Comparison of ENCODE assay signal across 9 cellular contexts in the genomic region with DNA sequence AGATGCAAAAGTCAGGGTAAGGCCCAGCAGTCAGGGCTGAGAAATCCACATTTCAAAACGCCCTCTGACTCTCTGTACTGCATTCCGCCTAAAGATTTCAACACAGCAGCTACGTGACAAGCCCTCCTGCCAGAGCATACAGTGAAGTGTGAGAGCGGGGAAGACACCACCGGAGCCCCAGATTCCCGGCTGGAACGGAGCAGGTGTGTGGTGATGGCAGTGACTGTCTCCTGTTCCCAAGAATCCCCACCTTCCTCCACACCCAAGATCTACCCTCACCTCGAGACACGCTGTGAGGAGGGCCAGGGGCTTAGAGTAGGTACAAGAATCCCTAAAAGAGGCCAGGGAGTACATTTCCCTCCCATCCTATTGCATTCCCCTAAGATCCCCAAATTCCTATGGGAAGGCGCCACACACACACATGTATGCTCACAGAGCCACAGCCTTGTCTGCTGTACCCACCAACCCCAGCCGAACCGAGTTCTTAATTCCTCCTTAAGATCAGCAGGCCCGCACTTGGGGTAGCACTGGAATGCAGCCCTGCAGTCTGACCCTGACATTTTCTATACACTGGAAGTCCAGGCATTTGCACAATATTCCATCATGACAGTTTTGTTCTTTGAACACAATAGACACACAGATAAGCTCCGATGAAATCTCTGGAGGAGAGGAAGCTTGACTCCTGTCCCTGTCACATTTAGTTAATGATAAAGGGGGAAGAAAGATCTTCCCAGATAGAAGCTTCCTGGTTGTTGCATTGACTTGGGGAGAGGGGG.
DNase-seq lines count a peak whose midpoint lies in the region; ATAC-seq and TF ChIP-seq lines count a peak whose summit lies in the region.
"Had no signal": no experiment of that assay in that cellular context is flagged by ENCODE, and none has a peak within 500 bp of the region (broad histone marks: within the 10 kb centered on the region; RNA-seq: fewer than 3 reads in every experiment).

No MANE protein-coding gene starts in this region.

- H3K36me3 Mint-ChIP-seq in stimulated activated naive CD8-positive, alpha-beta T cell treated with anti-CD3 and anti-CD28 coated beads, Interleukin-15, Interleukin-2, amounts not matched to agents 100 ng/mL and 50 ng/mL, for 24 hours (ENCODE audit: low read depth) = peaks cover 28% of the 10 kb centered on the region
- H3K36me3 Mint-ChIP-seq in effector memory CD8-positive, alpha-beta T cell (ENCODE audit: insufficient read depth) = peaks cover 13% of the 10 kb centered on the region

- H3K9me3 ChIP-seq in mucosa of descending colon = no peaks in the 10 kb centered on the region

- H3K27me3 Mint-ChIP-seq in stimulated activated naive CD8-positive, alpha-beta T cell treated with anti-CD3 and anti-CD28 coated beads, Interleukin-15, Interleukin-2, amounts not matched to agents 100 ng/mL and 50 ng/mL, for 24 hours = no peaks in the 10 kb centered on the region
- no peaks in the 10 kb centered on the region for H3K27me3 Mint-ChIP-seq in effector memory CD8-positive, alpha-beta T cell

- H3K9me3 Mint-ChIP-seq in stimulated activated naive CD8-positive, alpha-beta T cell treated with anti-CD3 and anti-CD28 coated beads, Interleukin-15, Interleukin-2, amounts not matched to agents 100 ng/mL and 50 ng/mL, for 24 hours = peaks cover 4% of the 10 kb centered on the region
- no peaks in the 10 kb centered on the region for H3K9me3 Mint-ChIP-seq in effector memory CD8-positive, alpha-beta T cell

- no peak overlapping the region for H3K4me3 Mint-ChIP-seq in stimulated activated naive CD8-positive, alpha-beta T cell treated with anti-CD3 and anti-CD28 coated beads, Interleukin-15, Interleukin-2, amounts not matched to agents 100 ng/mL and 50 ng/mL, for 24 hours
- H3K4me3 Mint-ChIP-seq in effector memory CD8-positive, alpha-beta T cell = peak overlapping the region; percentile 44 to 50

- peaks cover 12% of the 10 kb centered on the region for H3K4me1 ChIP-seq in mucosa of descending colon (ENCODE audit: low read depth)

- H3K36me3 ChIP-seq in mucosa of descending colon (ENCODE audit: low read depth) = no peaks in the 10 kb centered on the region

- no peak overlapping the region for H3K4me3 ChIP-seq in mucosa of descending colon

- H3K27ac Mint-ChIP-seq in stimulated activated naive CD8-positive, alpha-beta T cell treated with anti-CD3 and anti-CD28 coated beads, Interleukin-15, Interleukin-2, amounts not matched to agents 100 ng/mL and 50 ng/mL, for 24 hours = peak overlapping the region; percentile 89
- H3K27ac Mint-ChIP-seq in effector memory CD8-positive, alpha-beta T cell = peak overlapping the region; percentile 70 to 84

- no peak for ATAC-seq in stimulated activated naive CD8-positive, alpha-beta T cell treated with anti-CD3 and anti-CD28 coated beads, Interleukin-15, Interleukin-2, amounts not matched to agents 100 U/mL and 50 U/mL, for 24 hours
- ATAC-seq in effector memory CD8-positive, alpha-beta T cell (replicated peaks) = no peak
- ATAC-seq in mucosa of descending colon (peak; percentile 16), GM21526 (IDR thresholded peaks at IDR 0.05; ENCODE audit: low FRiP score, unreplicated experiment) (no peak)

- DNase-seq in stimulated activated naive CD8-positive, alpha-beta T cell treated with anti-CD3 and anti-CD28 coated beads, Interleukin-15, Interleukin-2, amounts not matched to agents 100 U/mL and 50 U/mL, for 24 hours = no peak
- no peak for DNase-seq in effector memory CD8-positive, alpha-beta T cell
- DNase-seq in mucosa of descending colon (no peak), RKO (ENCODE audit: low spot score) (no peak), NCI-H146 treated with DMSO at 0.1 percent for 48 hours (lab: John Stamatoyannopoulos, UW; ENCODE audit: unreplicated experiment) (no peak)
- no peak for DNase-seq in stimulated activated CD4-positive, alpha-beta T cell treated with anti-CD3 and anti-CD28 coated beads, Interleukin-1b, Interleukin-23, amount 100 ng/mL, for 48 hours
- DNase-seq: MM.1S had no signal

- no peak for TF ChIP-seq CTCF in mucosa of descending colon (IDR thresholded peaks at IDR 0.05)

- H3K4me1 Mint-ChIP-seq in stimulated activated naive CD8-positive, alpha-beta T cell treated with anti-CD3 and anti-CD28 coated beads, Interleukin-15, Interleukin-2, amounts not matched to agents 100 ng/mL and 50 ng/mL, for 24 hours (ENCODE audit: low read depth) = peaks cover 88% of the 10 kb centered on the region
- H3K4me1 Mint-ChIP-seq in effector memory CD8-positive, alpha-beta T cell (ENCODE audit: low read depth in 2 of 2) = peaks cover 57 to 60% of the 10 kb centered on the region in 2 donors

- intact Hi-C loops in mucosa of descending colon (cut with DNase I, micrococcal nuclease) = no loop called here
